21 cellular contexts compared by ENCODE assay signal in genomic region chr20:10668677-10669368, GRCh38. TPM values are rescaled to one million over a fixed set of nuclear protein-coding genes. Genes with fewer than 3 reads are reported as not detected.
A peak's percentile ranks its signal among the peaks of the same experiment; 100 is the strongest.
DNase-seq lines count a peak whose midpoint lies in the region; ATAC-seq and TF ChIP-seq lines count a peak whose summit lies in the region.
"Had no signal": no experiment of that assay in that cellular context is flagged by ENCODE, and none has a peak within 500 bp of the region (broad histone marks: within the 10 kb centered on the region; RNA-seq: fewer than 3 reads in every experiment).

No MANE protein-coding gene starts in this region.

- H3K4me1 ChIP-seq in right cardiac atrium (ENCODE audit: control insufficient read depth, insufficient read depth, low read length) (peaks cover 24% of the 10 kb centered on the region), neural progenitor cell (peaks cover 73% of the 10 kb centered on the region), upper lobe of left lung (peaks cover 52 to 80% (median 53%) of the 10 kb centered on the region in 4 donors)

- H3K4me3 Mint-ChIP-seq in endothelial cell (ENCODE audit: unreplicated experiment) (peak overlapping the region; percentile 49), neural progenitor cell (peak overlapping the region; percentile 88)
- H3K4me3 Mint-ChIP-seq: activated CD8-positive, alpha-beta T cell treated with anti-CD3 and anti-CD28 coated beads, Interleukin-2, amount 10 ng/mL, durations not matched to agents 7 days and 5 days; activated T-helper 1 cell treated with anti-CD3 and anti-CD28 coated beads, Interleukin-12 subunit alpha, Interleukin-12 subunit beta, Interleukin-2, Interleukin-4 antibody, amounts not matched to agents 30 ng/mL and 10 ng/mL and 1 ng/mL, durations not matched to agents 14 hours and 24 hours and 36 hours; CD8-positive, alpha-beta T cell; IgD-negative memory B cell had no signal

- no peak for TF ChIP-seq EP300 in upper lobe of left lung (IDR thresholded peaks at IDR 0.05)

- H3K36me3 ChIP-seq in neural progenitor cell (peaks cover 6% of the 10 kb centered on the region), upper lobe of left lung (peaks cover 0 to 23% (median 3%) of the 10 kb centered on the region in 4 donors)

- peaks cover 71% of the 10 kb centered on the region for H3F3A ChIP-seq in neural progenitor cell (ENCODE audit: low read depth)

- H3K9me3 Mint-ChIP-seq in endothelial cell (ENCODE audit: unreplicated experiment), result no peaks in the 10 kb centered on the region
- H3K9me3 Mint-ChIP-seq in neural progenitor cell, result no peaks in the 10 kb centered on the region
- H3K9me3 Mint-ChIP-seq: activated T-helper 1 cell treated with anti-CD3 and anti-CD28 coated beads, Interleukin-12 subunit alpha, Interleukin-12 subunit beta, Interleukin-2, Interleukin-4 antibody, amounts not matched to agents 30 ng/mL and 10 ng/mL and 1 ng/mL, durations not matched to agents 14 hours and 24 hours and 36 hours; CD8-positive, alpha-beta T cell had no signal

- TF ChIP-seq CTCF in endothelial cell (IDR thresholded peaks at IDR 0.05; ENCODE audit: unreplicated experiment) (no peak), neural progenitor cell (IDR thresholded peaks at IDR 0.05) (no peak), upper lobe of left lung (IDR thresholded peaks at IDR 0.05) (no peak)

- H3K9me3 ChIP-seq in right cardiac atrium (ENCODE audit: control insufficient read depth, low read length), result no peaks in the 10 kb centered on the region
- H3K9me3 ChIP-seq in neural progenitor cell (ENCODE audit: low read depth), result no peaks in the 10 kb centered on the region
- no peaks in the 10 kb centered on the region for H3K9me3 ChIP-seq in upper lobe of left lung
- H3K9me3 ChIP-seq: Peyer's patch had no signal

- TF ChIP-seq POLR2A in upper lobe of left lung (IDR thresholded peaks at IDR 0.05), result no peak

- H3K36me3 Mint-ChIP-seq in endothelial cell (ENCODE audit: low read depth, unreplicated experiment) (peaks cover 69% of the 10 kb centered on the region), neural progenitor cell (peaks cover 30% of the 10 kb centered on the region)
- H3K36me3 Mint-ChIP-seq: CD8-positive, alpha-beta T cell; IgD-negative memory B cell had no signal

- H3K9ac ChIP-seq in neural progenitor cell, result no peak overlapping the region

- no peak overlapping the region for H2AFZ ChIP-seq in neural progenitor cell (replicated peaks)

- H3K4me3 ChIP-seq in right cardiac atrium (ENCODE audit: low read length) (no peak overlapping the region), neural progenitor cell (peak overlapping the region; percentile 14), upper lobe of left lung (no peak overlapping the region)

- peaks cover 71% of the 10 kb centered on the region for H3K4me1 Mint-ChIP-seq in endothelial cell (ENCODE audit: unreplicated experiment)
- peaks cover 74% of the 10 kb centered on the region for H3K4me1 Mint-ChIP-seq in neural progenitor cell

- peaks cover 95% of the 10 kb centered on the region for H3K79me2 ChIP-seq in neural progenitor cell (ENCODE audit: low read depth)

- peaks cover 9% of the 10 kb centered on the region for H3K27me3 Mint-ChIP-seq in endothelial cell (ENCODE audit: unreplicated experiment)
- H3K27me3 Mint-ChIP-seq in neural progenitor cell (ENCODE audit: insufficient read depth, low read depth), result peaks cover 3% of the 10 kb centered on the region

- H3K4me2 ChIP-seq in neural progenitor cell, result peak overlapping the region; percentile 93

- intact Hi-C loops in right cardiac atrium (cut with DNase I) (no loop called here), left ventricle myocardium superior (cut with micrococcal nuclease) (no loop called here)

- H3K27me3 ChIP-seq in right cardiac atrium (ENCODE audit: control insufficient read depth, insufficient read depth) (no peaks in the 10 kb centered on the region), neural progenitor cell (no peaks in the 10 kb centered on the region), upper lobe of left lung (no peaks in the 10 kb centered on the region)
- H3K27me3 ChIP-seq: Peyer's patch had no signal

- peaks cover 95% of the 10 kb centered on the region for H4K20me1 ChIP-seq in neural progenitor cell (ENCODE audit: low read depth)

- H3K27ac Mint-ChIP-seq in endothelial cell (ENCODE audit: unreplicated experiment), result peak overlapping the region; percentile 19
- H3K27ac Mint-ChIP-seq in neural progenitor cell, result peak overlapping the region; percentile 92
- H3K27ac Mint-ChIP-seq: activated CD8-positive, alpha-beta T cell treated with anti-CD3 and anti-CD28 coated beads, Interleukin-2, amount 10 ng/mL, durations not matched to agents 7 days and 5 days; activated T-helper 1 cell treated with anti-CD3 and anti-CD28 coated beads, Interleukin-12 subunit alpha, Interleukin-12 subunit beta, Interleukin-2, Interleukin-4 antibody, amounts not matched to agents 30 ng/mL and 10 ng/mL and 1 ng/mL, durations not matched to agents 14 hours and 24 hours and 36 hours; CD8-positive, alpha-beta T cell; IgD-negative memory B cell had no signal

- 60% methylated on average over 7 of the region's 7 CpGs for WGBS in right cardiac atrium
- 79 to 84% methylated on average over 7 of the region's 7 CpGs for WGBS in upper lobe of left lung, 2 donors

- DNase-seq in right cardiac atrium (no peak), left ventricle myocardium superior (no peak), endothelial cell (ENCODE audit: low spot score) (no peak), neural progenitor cell (ENCODE audit: low spot score) (no peak), SHP77 treated with DMSO at 0.1 percent for 48 hours (lab: John Stamatoyannopoulos, UW) (no peak), upper lobe of left lung (no peak)
- no peak for DNase-seq in activated CD8-positive, alpha-beta memory T cell treated with anti-CD3 and anti-CD28 coated beads, Interleukin-2, amount 50 U/mL, for 48 hours
- DNase-seq: ACHN; activated CD8-positive, alpha-beta T cell treated with anti-CD3 and anti-CD28 coated beads, Interleukin-2, amount 10 ng/mL, durations not matched to agents 7 days and 5 days; caudate nucleus; CD8-positive, alpha-beta T cell; effector memory CD4-positive, alpha-beta T cell; foreskin fibroblast; NCI-H1092 treated with DMSO at 0.1 percent for 48 hours; NCI-H774; Peyer's patch; small intestine; SW 1271 had no signal

- peak overlapping the region; percentile 59 for H3K27ac ChIP-seq in right cardiac atrium (ENCODE audit: low read length)
- peak overlapping the region; percentile 90 for H3K27ac ChIP-seq in neural progenitor cell
- H3K27ac ChIP-seq in upper lobe of left lung, result no peak overlapping the region
- H3K27ac ChIP-seq: Peyer's patch had no signal

- ATAC-seq in right cardiac atrium (no peak), left ventricle myocardium superior (no peak), upper lobe of left lung (ENCODE audit: low FRiP score in 2 of 2) (no peak), GM21786 (IDR thresholded peaks at IDR 0.05; ENCODE audit: unreplicated experiment) (no peak)
- ATAC-seq: activated CD8-positive, alpha-beta T cell treated with anti-CD3 and anti-CD28 coated beads, Interleukin-2, amount 10 ng/mL, durations not matched to agents 7 days and 5 days; CD8-positive, alpha-beta T cell had no signal

RNA-seq across cellular contexts. Expression of gene JAG1, which starts 5.0 kb away (rescaled TPM):
- total RNA-seq in right cardiac atrium, result 10 to 100 TPM; 23.2 to 33.6 (median 30.0) TPM
- polyA plus RNA-seq in right cardiac atrium, result 12.2 TPM
- total RNA-seq in left ventricle myocardium superior, result 17.0 TPM
- 172 TPM for total RNA-seq in endothelial cell (ENCODE audit: unreplicated experiment)
- 121 and 129 TPM in 2 replicates for total RNA-seq in neural progenitor cell (ENCODE audit: low replicate concordance)
- total RNA-seq in upper lobe of left lung, result 10 to 100 TPM; 37.7 to 57.4 (median 47.0) TPM
- polyA plus RNA-seq: IgD-negative memory B cell had no signal

Comparison
In these comparisons a context has a peak if more than half of its experiments do, and no peak if none do; other contexts are left out.
1. H3K27ac ChIP-seq: peak in right cardiac atrium (single experiment) and neural progenitor cell (single experiment); none in upper lobe of left lung (0 of 4).